ENCODE assay signal across 19 cellular contexts in genomic region chr9:107348836-107349235, GRCh38.
A peak's percentile ranks its signal among the peaks of the same experiment; 100 is the strongest.
DNase-seq lines count a peak whose midpoint lies in the region; ATAC-seq and TF ChIP-seq lines count a peak whose summit lies in the region.
"Had no signal": no experiment of that assay in that cellular context is flagged by ENCODE, and none has a peak within 500 bp of the region (broad histone marks: within the 10 kb centered on the region; RNA-seq: fewer than 3 reads in every experiment).

No MANE protein-coding gene starts in this region.

- no peak overlapping the region for H3K27ac ChIP-seq in HCT116 (ENCODE audit: low read depth, low read length)
- H3K27ac ChIP-seq: C4-2B had no signal

- ATAC-seq in HCT116 = peak; percentile 21

- H3K4me3 ChIP-seq in HCT116 (replicated peaks in 1 of 2; ENCODE audit: low read depth in 1 of 2, low read length in 2 of 2) = no peak overlapping the region
- H3K4me3 ChIP-seq: MG63 had no signal

- TF ChIP-seq POLR2A in HCT116 (IDR thresholded peaks at IDR 0.05; ENCODE audit: borderline replicate concordance, extremely low read depth, insufficient read depth, insufficient read length) = no peak

- H3K36me3 ChIP-seq in HCT116 (ENCODE audit: control insufficient read depth in 1 of 2, insufficient read depth in 2 of 2, low read length in 2 of 2) = peaks cover 0 to 7% of the 10 kb centered on the region in 2 experiments; a peak in 2 of 4 replicates
- H3K36me3 ChIP-seq: MG63 had no signal

- intact Hi-C loops in HCT116 (cut with micrococcal nuclease) = no loop called here

- no peaks in the 10 kb centered on the region for H4K20me1 ChIP-seq in HCT116 (ENCODE audit: insufficient read depth)

- H2AFZ ChIP-seq in HCT116 (ENCODE audit: low read depth, low read length, poor library complexity, severe bottlenecking) = no peak overlapping the region

- peaks cover 3 to 18% of the 10 kb centered on the region in 2 experiments; a peak in 3 of 4 replicates for H3K4me1 ChIP-seq in HCT116 (ENCODE audit: control insufficient read depth in 1 of 2, insufficient read depth in 2 of 2, low read length in 2 of 2)

- CTCF ChIA-PET in HCT116 (lab: Charles Lee) = interaction anchor here (1.5 kb wide), 1 partner anchor 76 kb away, joined by 4 read pairs; no protein-coding TSS in a partner anchor

- POLR2A ChIA-PET in HCT116 (lab: Charles Lee) = no interaction called here

- RAD21 ChIA-PET in HCT116 (lab: Charles Lee; ENCODE audit: low non-redundant PET in 1 of 2, low total read pairs in 2 of 2, uncharacterized antibody in 2 of 2, unreplicated experiment in 2 of 2) = no interaction called here

- no peak overlapping the region for H3K4me2 ChIP-seq in HCT116 (ENCODE audit: low read length)

- H3K9ac ChIP-seq in HCT116 (ENCODE audit: low read length) = no peak overlapping the region

- H3K27me3 ChIP-seq in HCT116 (ENCODE audit: insufficient read depth, low read length) = no peaks in the 10 kb centered on the region
- H3K27me3 ChIP-seq: MG63 had no signal

- no peaks in the 10 kb centered on the region for H3K79me2 ChIP-seq in HCT116 (ENCODE audit: insufficient read depth, low read length)

- no peak for TF ChIP-seq RAD21 in HCT116 (IDR thresholded peaks at IDR 0.05; ENCODE audit: low read depth)

- TF ChIP-seq CTCF in HCT116 (IDR thresholded peaks at IDR 0.05 in 2 of 3, conservative IDR thresholded peaks at IDR 0.05 in 1 of 3; ENCODE audit: borderline replicate concordance in 1 of 3, insufficient read depth in 1 of 3, low read depth in 2 of 3, low read length in 2 of 3) = no peak

- H3K9me3 ChIP-seq in HCT116 (ENCODE audit: control insufficient read depth in 1 of 2, insufficient read depth in 1 of 2, low read depth in 1 of 2, low read length in 2 of 2) = no peaks in the 10 kb centered on the region
- H3K9me3 ChIP-seq: Caco-2, MG63 had no signal

- H3K9me2 ChIP-seq in HCT116 (ENCODE audit: insufficient read depth) = no peaks in the 10 kb centered on the region

- no TSS peak for BruUV-seq in HCT116 (replicated peaks; lab: Mats Ljungman, UMichigan)

- DNase-seq in activated CD8-positive, alpha-beta memory T cell treated with anti-CD3 and anti-CD28 coated beads for 24 hours = peak; percentile 21
- no peak for DNase-seq in activated CD8-positive, alpha-beta memory T cell treated with anti-CD3 and anti-CD28 coated beads, Interleukin-2, amount 50 U/mL, for 48 hours
- no peak for DNase-seq in HCT116 (ENCODE audit: low read depth, low spot score)
- peak; percentile 20 for DNase-seq in NCI-H510A (lab: John Stamatoyannopoulos, UW)
- DNase-seq in mesenteric fat pad (ENCODE audit: low spot score) = peak; percentile 53
- DNase-seq in activated naive CD4-positive, alpha-beta T cell (lab: John Stamatoyannopoulos, UW) = no peak
- no peak for DNase-seq in NCI-H2107 treated with DMSO at 0.1 percent for 48 hours (lab: John Stamatoyannopoulos, UW; ENCODE audit: unreplicated experiment)
- no peak for DNase-seq in central memory CD4-positive, alpha-beta T cell
- DNase-seq: DMS79 treated with DMSO at 0.1 percent for 48 hours; KG1; MG63; NCI-H1105 treated with DMSO at 0.1 percent for 48 hours; NCI-H2107; NCI-H446 treated with DMSO at 0.1 percent for 48 hours; NK-92 treated with Interleukin-12 subunit alpha and Interleukin-12 subunit beta, amount 100 ng/mL, for 24 hours; OCI-M1; RPMI8226 had no signal

TF ChIP-seq in HCT116, 20 proteins besides CTCF, POLR2A, EP300 and RAD21:
- TF ChIP-seq ZFX (IDR thresholded peaks at IDR 0.05) (no peak), SRF (IDR thresholded peaks at IDR 0.05; ENCODE audit: low read depth) (no peak), POLR2AphosphoS5 (IDR thresholded peaks at IDR 0.05; ENCODE audit: low read depth, low read length) (no peak), SP1 (IDR thresholded peaks at IDR 0.05; ENCODE audit: low read depth) (no peak), CEBPB (IDR thresholded peaks at IDR 0.05; ENCODE audit: low read depth) (no peak), EGR1 (IDR thresholded peaks at IDR 0.05; ENCODE audit: low read depth) (no peak), JUND (IDR thresholded peaks at IDR 0.05) (no peak), SIN3A (IDR thresholded peaks at IDR 0.05; ENCODE audit: low read depth) (no peak), EZH2phosphoT487 (IDR thresholded peaks at IDR 0.05; ENCODE audit: borderline replicate concordance) (no peak), YY1 (IDR thresholded peaks at IDR 0.05; ENCODE audit: extremely low read depth, insufficient replicate concordance, low read depth, low read length) (no peak), CBX3 (IDR thresholded peaks at IDR 0.05; ENCODE audit: low read depth) (no peak), TCF7L2 (IDR thresholded peaks at IDR 0.05; ENCODE audit: borderline replicate concordance, extremely low read depth, insufficient read depth, insufficient read length) (no peak)
- TF ChIP-seq, protein P1, sequence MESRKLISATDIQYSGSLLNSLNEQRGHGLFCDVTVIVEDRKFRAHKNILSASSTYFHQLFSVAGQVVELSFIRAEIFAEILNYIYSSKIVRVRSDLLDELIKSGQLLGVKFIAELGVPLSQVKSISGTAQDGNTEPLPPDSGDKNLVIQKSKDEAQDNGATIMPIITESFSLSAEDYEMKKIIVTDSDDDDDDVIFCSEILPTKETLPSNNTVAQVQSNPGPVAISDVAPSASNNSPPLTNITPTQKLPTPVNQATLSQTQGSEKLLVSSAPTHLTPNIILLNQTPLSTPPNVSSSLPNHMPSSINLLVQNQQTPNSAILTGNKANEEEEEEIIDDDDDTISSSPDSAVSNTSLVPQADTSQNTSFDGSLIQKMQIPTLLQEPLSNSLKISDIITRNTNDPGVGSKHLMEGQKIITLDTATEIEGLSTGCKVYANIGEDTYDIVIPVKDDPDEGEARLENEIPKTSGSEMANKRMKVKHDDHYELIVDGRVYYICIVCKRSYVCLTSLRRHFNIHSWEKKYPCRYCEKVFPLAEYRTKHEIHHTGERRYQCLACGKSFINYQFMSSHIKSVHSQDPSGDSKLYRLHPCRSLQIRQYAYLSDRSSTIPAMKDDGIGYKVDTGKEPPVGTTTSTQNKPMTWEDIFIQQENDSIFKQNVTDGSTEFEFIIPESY (IDR thresholded peaks at IDR 0.05; ENCODE audit: extremely low read depth, insufficient replicate concordance, low read length) = no peak
- TF ChIP-seq, protein P2, sequence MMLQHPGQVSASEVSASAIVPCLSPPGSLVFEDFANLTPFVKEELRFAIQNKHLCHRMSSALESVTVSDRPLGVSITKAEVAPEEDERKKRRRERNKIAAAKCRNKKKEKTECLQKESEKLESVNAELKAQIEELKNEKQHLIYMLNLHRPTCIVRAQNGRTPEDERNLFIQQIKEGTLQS (IDR thresholded peaks at IDR 0.05) = no peak

Comparison
In these comparisons a context has a peak if more than half of its experiments do, and no peak if none do; other contexts are left out.
1. DNase-seq: peak in activated CD8-positive, alpha-beta memory T cell treated with anti-CD3 and anti-CD28 coated beads for 24 hours (single experiment), NCI-H510A (single experiment) and mesenteric fat pad (single experiment); none in activated CD8-positive, alpha-beta memory T cell treated with anti-CD3 and anti-CD28 coated beads, Interleukin-2, amount 50 U/mL, for 48 hours (single experiment), HCT116 (single experiment), activated naive CD4-positive, alpha-beta T cell (0 of 4), NCI-H2107 treated with DMSO at 0.1 percent for 48 hours (single experiment) and central memory CD4-positive, alpha-beta T cell (single experiment).